Comparison of ENCODE assay signal across 37 cellular contexts in genomic region chr7:107911981-107912380, GRCh38.
"Had no signal": no experiment of that assay in that cellular context is flagged by ENCODE, and none has a peak within 500 bp of the region (broad histone marks: within the 10 kb centered on the region; RNA-seq: fewer than 3 reads in every experiment).

No MANE protein-coding gene starts in this region.

- H3K4me1 ChIP-seq: Peyer's patch, SJSA1 had no signal

- DNase-seq: activated B cell treated with CpG ODN at 0.5 μM for 24 hours; activated CD4-positive, alpha-beta memory T cell treated with anti-CD3 and anti-CD28 coated beads, Interleukin-2, amount 10 ng/mL, durations not matched to agents 7 days and 5 days; activated CD4-positive, alpha-beta T cell treated with anti-CD3 and anti-CD28 coated beads for 4 hours; activated CD4-positive, CD25-positive, alpha-beta regulatory T cell treated with anti-CD3 and anti-CD28 coated beads, Interleukin-2, amount 50 U/mL, for 72 hours; activated CD8-positive, alpha-beta memory T cell treated with anti-CD3 and anti-CD28 coated beads for 24 hours; activated CD8-positive, alpha-beta memory T cell treated with anti-CD3 and anti-CD28 coated beads, Interleukin-2, amount 10 ng/mL, durations not matched to agents 7 days and 5 days; activated CD8-positive, alpha-beta memory T cell treated with anti-CD3 and anti-CD28 coated beads, Interleukin-2, amount 50 U/mL, for 48 hours; activated gamma-delta T cell; activated naive CD4-positive, alpha-beta T cell treated with Interleukin-2 at 50 U/mL for 16 hours; anterior cingulate cortex; central memory CD4-positive, alpha-beta T cell; Kasumi-1; KG1; MG63; NCI-H1048; NCI-H1105 treated with DMSO at 0.1 percent for 48 hours; NCI-H1436; NCI-H1694; NCI-H1930; NCI-H2081 treated with DMSO at 0.1 percent for 48 hours; NCI-H510A; NCI-H526; NCI-H748 treated with DMSO at 0.1 percent for 48 hours; NK-92 treated with Interleukin-12 subunit alpha and Interleukin-12 subunit beta, amount 100 ng/mL, for 24 hours; PC-3; Peyer's patch; RPMI8226; SHP77 treated with DMSO at 0.1 percent for 48 hours; SW 1271; T-helper 1 cell; T-helper 2 cell; T-helper 9 cell had no signal

- H3K9me3 ChIP-seq: MG63, Peyer's patch, SJSA1 had no signal

- H3K27ac ChIP-seq: Peyer's patch, SJSA1, VCaP had no signal

- ATAC-seq: activated CD8-positive, alpha-beta memory T cell treated with anti-CD3 and anti-CD28 coated beads, Interleukin-2, amount 10 ng/mL, durations not matched to agents 7 days and 5 days; PC-3 had no signal

- H3K27ac Mint-ChIP-seq: activated B cell treated with CpG ODN at 0.5 μM for 24 hours; activated CD4-positive, alpha-beta memory T cell treated with anti-CD3 and anti-CD28 coated beads, Interleukin-2, amount 10 ng/mL, durations not matched to agents 7 days and 5 days; activated CD8-positive, alpha-beta memory T cell treated with anti-CD3 and anti-CD28 coated beads, Interleukin-2, amount 10 ng/mL, durations not matched to agents 7 days and 5 days; activated naive CD4-positive, alpha-beta T cell treated with anti-CD3 and anti-CD28 coated beads, Interleukin-2, amount 50 U/mL, for 24 hours; activated T-helper 2 cell treated with anti-CD3 and anti-CD28 coated beads, Interferon-gamma antibody, Interleukin-2, Interleukin-4, amounts not matched to agents 10 μg/mL and 5 μg/mL and 100 μg/mL, durations not matched to agents 14 hours and 24 hours and 36 hours had no signal

- H3K4me3 Mint-ChIP-seq: activated B cell treated with CpG ODN at 0.5 μM for 24 hours; activated CD4-positive, alpha-beta memory T cell treated with anti-CD3 and anti-CD28 coated beads, Interleukin-2, amount 10 ng/mL, durations not matched to agents 7 days and 5 days; activated CD8-positive, alpha-beta memory T cell treated with anti-CD3 and anti-CD28 coated beads, Interleukin-2, amount 10 ng/mL, durations not matched to agents 7 days and 5 days; activated naive CD4-positive, alpha-beta T cell treated with anti-CD3 and anti-CD28 coated beads, Interleukin-2, amount 50 U/mL, for 24 hours; brain had no signal

- H3K4me3 ChIP-seq: MG63, Peyer's patch, SJSA1 had no signal

- H3K9me3 Mint-ChIP-seq: activated naive CD4-positive, alpha-beta T cell treated with anti-CD3 and anti-CD28 coated beads, Interleukin-2, amount 50 U/mL, for 24 hours had no signal

- H3K27me3 Mint-ChIP-seq: activated B cell treated with CpG ODN at 0.5 μM for 24 hours; activated CD4-positive, alpha-beta memory T cell treated with anti-CD3 and anti-CD28 coated beads, Interleukin-2, amount 10 ng/mL, durations not matched to agents 7 days and 5 days; activated CD8-positive, alpha-beta memory T cell treated with anti-CD3 and anti-CD28 coated beads, Interleukin-2, amount 10 ng/mL, durations not matched to agents 7 days and 5 days; activated naive CD4-positive, alpha-beta T cell treated with anti-CD3 and anti-CD28 coated beads, Interleukin-2, amount 50 U/mL, for 24 hours; brain had no signal

- H3K27me3 ChIP-seq: MG63, Peyer's patch, SJSA1 had no signal
